ENCODE assay signal across 11 cellular contexts in the genomic region with DNA sequence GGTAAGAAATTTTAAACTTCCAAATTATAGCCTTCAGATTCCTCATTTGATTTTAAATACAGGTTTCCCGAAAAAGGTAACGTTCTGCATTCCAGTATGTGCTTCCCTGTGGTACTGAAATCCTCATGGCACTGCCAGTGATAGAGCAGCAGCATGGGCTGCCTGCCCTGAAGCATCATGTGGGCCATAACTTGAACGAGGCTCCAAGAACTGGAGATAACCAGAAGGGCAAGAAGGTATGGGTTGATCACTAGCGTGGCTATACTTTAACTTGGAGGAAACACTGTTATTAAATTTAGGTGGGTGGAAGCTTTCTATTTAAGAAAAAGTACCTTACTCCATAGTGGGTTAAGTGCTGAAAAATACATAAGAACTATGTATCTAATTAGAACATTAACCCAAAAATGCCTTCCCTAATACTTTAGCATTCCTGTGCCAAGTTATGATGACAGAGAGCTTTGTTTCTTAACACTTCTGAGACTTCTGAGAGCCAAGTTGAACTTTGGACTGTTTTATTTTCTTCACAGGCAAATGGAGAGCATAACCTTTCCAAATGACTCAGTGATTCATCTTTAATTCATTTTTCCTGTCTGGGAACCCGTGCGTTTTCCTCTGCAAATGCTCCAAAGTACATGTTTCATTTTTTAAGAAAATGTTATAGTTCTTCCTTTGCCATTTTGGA.
A peak's percentile ranks its signal among the peaks of the same experiment; 100 is the strongest.
DNase-seq lines count a peak whose midpoint lies in the region; ATAC-seq and TF ChIP-seq lines count a peak whose summit lies in the region.
"Had no signal": no experiment of that assay in that cellular context is flagged by ENCODE, and none has a peak within 500 bp of the region (broad histone marks: within the 10 kb centered on the region; RNA-seq: fewer than 3 reads in every experiment).

No MANE protein-coding gene starts in this region.

- TF ChIP-seq CTCF in tibial nerve (IDR thresholded peaks at IDR 0.05) = no peak

- DNase-seq in Daoy (ENCODE audit: low read depth) = peak; percentile 22
- peak; percentile 81 for DNase-seq in fibroblast of peridontal ligament (ENCODE audit: extremely low read depth)
- DNase-seq in pulmonary artery endothelial cell (ENCODE audit: low read depth, low spot score) = peak; percentile 71
- no peak for DNase-seq in NCI-H748 (lab: John Stamatoyannopoulos, UW; ENCODE audit: unreplicated experiment)
- no peak for DNase-seq in tibial nerve (ENCODE audit: low spot score in 2 of 2)
- DNase-seq in posterior vena cava (ENCODE audit: low spot score) = no peak
- DNase-seq: activated CD4-positive, alpha-beta T cell treated with anti-CD3 and anti-CD28 coated beads for 1 hour; stimulated activated naive CD4-positive, alpha-beta T cell treated with Interleukin-2 at 50 U/mL for 16 hours had no signal

- ATAC-seq in SK-N-SH treated with all-trans-retinoic acid at 6 μM for 48 hours (peak; percentile 72), GM18519 (IDR thresholded peaks at IDR 0.05; ENCODE audit: low FRiP score, unreplicated experiment) (no peak)

- no peak for TF ChIP-seq POLR2A in tibial nerve (IDR thresholded peaks at IDR 0.05)

- 49 to 52% methylated on average over 5 to 6 of the region's 6 CpGs for WGBS in tibial nerve, 2 donors

- TF ChIP-seq EP300 in tibial nerve (IDR thresholded peaks at IDR 0.05) = peak in 1 of 2 donors; percentile 55

- no peaks in the 10 kb centered on the region for H3K36me3 ChIP-seq in tibial nerve
- H3K36me3 ChIP-seq: SJSA1 had no signal

- H3K27ac ChIP-seq in tibial nerve = peak overlapping the region in 2 of 4 donors; percentile 6 to 32
- H3K27ac ChIP-seq: SJSA1 had no signal

- no peaks in the 10 kb centered on the region for H3K9me3 ChIP-seq in tibial nerve
- H3K9me3 ChIP-seq: SJSA1 had no signal

- H3K4me3 ChIP-seq in tibial nerve = no peak overlapping the region
- H3K4me3 ChIP-seq: SJSA1 had no signal

- intact Hi-C loops in posterior vena cava (cut with DNase I) = no loop called here

- no peaks in the 10 kb centered on the region for H3K27me3 ChIP-seq in tibial nerve
- H3K27me3 ChIP-seq: SJSA1 had no signal

- peaks cover 0 to 47% (median 3%) of the 10 kb centered on the region in 4 donors for H3K4me1 ChIP-seq in tibial nerve

TF ChIP-seq in SK-N-SH treated with all-trans-retinoic acid at 6 μM for 48 hours, 23 proteins besides CTCF, POLR2A, EP300 and RAD21:
- TF ChIP-seq ISL1 (CRISPR knock-in tag; IDR thresholded peaks at IDR 0.05) = peak; percentile 74; the same call in 1 of the 2 replicates
- 0 out of 2 replicates have a peak, but pooled peaks have one; percentile 25 for TF ChIP-seq SNAI2 (CRISPR knock-in tag; IDR thresholded peaks at IDR 0.05)
- TF ChIP-seq ZNF8 (CRISPR knock-in tag; IDR thresholded peaks at IDR 0.05) = no peak

Comparison
In these comparisons a context has a peak if more than half of its experiments do, and no peak if none do; other contexts are left out.
1. DNase-seq: peak in Daoy (single experiment), fibroblast of peridontal ligament (single experiment) and pulmonary artery endothelial cell (single experiment); none in NCI-H748 (single experiment), tibial nerve (0 of 2) and posterior vena cava (single experiment).